Comparison of ENCODE assay signal across 12 cellular contexts in the genomic region with DNA sequence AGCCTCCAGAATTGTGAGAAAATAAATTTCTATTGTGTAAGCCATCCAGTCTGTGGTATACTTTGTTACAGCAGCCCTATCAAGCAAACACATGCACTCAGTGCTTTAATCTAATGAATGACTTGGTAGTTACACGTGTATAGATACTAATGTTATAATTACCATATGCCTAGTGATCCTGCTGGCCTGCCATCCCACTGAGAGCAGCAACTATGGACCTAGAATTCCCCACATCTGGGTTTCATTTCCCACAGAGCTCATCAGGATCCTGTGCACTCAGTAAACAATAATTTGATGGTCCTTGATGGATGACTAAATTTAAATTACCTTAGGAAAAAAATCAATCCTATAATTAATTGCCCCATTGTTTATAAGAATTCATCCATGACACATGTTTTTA.
DNase-seq lines count a peak whose midpoint lies in the region; ATAC-seq and TF ChIP-seq lines count a peak whose summit lies in the region.
"Had no signal": no experiment of that assay in that cellular context is flagged by ENCODE, and none has a peak within 500 bp of the region (broad histone marks: within the 10 kb centered on the region; RNA-seq: fewer than 3 reads in every experiment).

No MANE protein-coding gene starts in this region.

- no peaks in the 10 kb centered on the region for H3K9me3 ChIP-seq in Karpas-422 (ENCODE audit: low read length)
- H3K9me3 ChIP-seq in neural progenitor cell (ENCODE audit: low read depth) = no peaks in the 10 kb centered on the region
- no peaks in the 10 kb centered on the region for H3K9me3 ChIP-seq in ascending aorta

- TF ChIP-seq CTCF in neural progenitor cell (IDR thresholded peaks at IDR 0.05) (no peak), ascending aorta (IDR thresholded peaks at IDR 0.05) (no peak)

- 0 out of 2 replicates have a peak overlapping the region, but pooled peaks have one; percentile 8 for H3K27ac ChIP-seq in Karpas-422 (ENCODE audit: low read length)
- H3K27ac ChIP-seq in neural progenitor cell = no peak overlapping the region
- H3K27ac ChIP-seq in ascending aorta = peak overlapping the region in 1 of 2 donors; percentile 56
- H3K27ac ChIP-seq: C4-2B had no signal

- H3K79me2 ChIP-seq in Karpas-422 (ENCODE audit: low read length) (no peaks in the 10 kb centered on the region), neural progenitor cell (ENCODE audit: low read depth) (no peaks in the 10 kb centered on the region)

- no peaks in the 10 kb centered on the region for H3K9me2 ChIP-seq in Karpas-422 (replicated peaks; ENCODE audit: insufficient read depth, low read length)

- H3K4me1 ChIP-seq in Karpas-422 (ENCODE audit: low read length) (peaks cover 23% of the 10 kb centered on the region), neural progenitor cell (no peaks in the 10 kb centered on the region), ascending aorta (peaks cover 0 to 9% of the 10 kb centered on the region in 2 donors)

- no peaks in the 10 kb centered on the region for H3K36me3 Mint-ChIP-seq in neural progenitor cell
- H3K36me3 Mint-ChIP-seq: activated naive CD8-positive, alpha-beta T cell treated with anti-CD3 and anti-CD28 coated beads, Interleukin-2, amount 10 ng/mL, durations not matched to agents 7 days and 5 days had no signal

- H3K4me3 ChIP-seq in Karpas-422 (ENCODE audit: low read length) (no peak overlapping the region), neural progenitor cell (no peak overlapping the region), ascending aorta (no peak overlapping the region)

- H2AFZ ChIP-seq in Karpas-422 (ENCODE audit: low read length) = peak overlapping the region; percentile 57
- no peak overlapping the region for H2AFZ ChIP-seq in neural progenitor cell (replicated peaks)

- H3K4me1 Mint-ChIP-seq in neural progenitor cell = peaks cover 24% of the 10 kb centered on the region
- H3K4me1 Mint-ChIP-seq: activated naive CD8-positive, alpha-beta T cell treated with anti-CD3 and anti-CD28 coated beads, Interleukin-2, amount 10 ng/mL, durations not matched to agents 7 days and 5 days had no signal

- H3K4me2 ChIP-seq in Karpas-422 (ENCODE audit: low read depth, low read length, poor library complexity, severe bottlenecking) (no peak overlapping the region), neural progenitor cell (no peak overlapping the region)

- H3K27me3 ChIP-seq in Karpas-422 (ENCODE audit: low read length) (no peaks in the 10 kb centered on the region), neural progenitor cell (no peaks in the 10 kb centered on the region), ascending aorta (no peaks in the 10 kb centered on the region)

- ATAC-seq in left colon = no peak

- DNase-seq in AG08395 (ENCODE audit: low spot score) = peak; percentile 38
- no peak for DNase-seq in Karpas-422
- DNase-seq in dermis blood vessel endothelial cell = peak; percentile 22
- DNase-seq in neural progenitor cell (ENCODE audit: low spot score) = no peak
- no peak for DNase-seq in left colon
- DNase-seq in NAMALWA (ENCODE audit: low spot score) = no peak
- DNase-seq in ascending aorta (ENCODE audit: low spot score in 2 of 2) = no peak
- DNase-seq in NCI-H1105 treated with DMSO at 0.1 percent for 48 hours (lab: John Stamatoyannopoulos, UW) = no peak
- DNase-seq: activated naive CD8-positive, alpha-beta T cell treated with anti-CD3 and anti-CD28 coated beads, Interleukin-2, amount 10 ng/mL, durations not matched to agents 7 days and 5 days; effector CD4-positive, alpha-beta T cell had no signal

- H3K4me3 Mint-ChIP-seq in neural progenitor cell = no peak overlapping the region
- H3K4me3 Mint-ChIP-seq: activated naive CD8-positive, alpha-beta T cell treated with anti-CD3 and anti-CD28 coated beads, Interleukin-2, amount 10 ng/mL, durations not matched to agents 7 days and 5 days; naive thymus-derived CD4-positive, alpha-beta T cell had no signal

- H3K36me3 ChIP-seq in Karpas-422 (ENCODE audit: insufficient read depth, low read length) = no peaks in the 10 kb centered on the region
- H3K36me3 ChIP-seq in neural progenitor cell = no peaks in the 10 kb centered on the region
- no peaks in the 10 kb centered on the region for H3K36me3 ChIP-seq in ascending aorta

- peaks cover 6% of the 10 kb centered on the region for H3K9me3 Mint-ChIP-seq in neural progenitor cell

- intact Hi-C loops in left colon (cut with DNase I, micrococcal nuclease) (no loop called here), ascending aorta (cut with DNase I) (loop anchor here (5.0 to 10.0 kb wide), 3 partner anchors 33 to 416 kb away; no protein-coding TSS in a partner anchor)

- no peaks in the 10 kb centered on the region for H3F3A ChIP-seq in neural progenitor cell (ENCODE audit: low read depth)

- H3K9ac ChIP-seq in Karpas-422 (ENCODE audit: low read length) (no peak overlapping the region), neural progenitor cell (no peak overlapping the region)

- no peaks in the 10 kb centered on the region for H4K20me1 ChIP-seq in Karpas-422 (ENCODE audit: insufficient read depth, low read depth, low read length)
- no peaks in the 10 kb centered on the region for H4K20me1 ChIP-seq in neural progenitor cell (ENCODE audit: low read depth)

- H3K27me3 Mint-ChIP-seq in neural progenitor cell (ENCODE audit: insufficient read depth, low read depth) = peaks cover 2% of the 10 kb centered on the region

- peak overlapping the region; percentile 93 for H3K27ac Mint-ChIP-seq in neural progenitor cell
- H3K27ac Mint-ChIP-seq: activated naive CD8-positive, alpha-beta T cell treated with anti-CD3 and anti-CD28 coated beads, Interleukin-2, amount 10 ng/mL, durations not matched to agents 7 days and 5 days; naive thymus-derived CD4-positive, alpha-beta T cell had no signal

Comparison
In these comparisons a context has a peak if more than half of its experiments do, and no peak if none do; other contexts are left out.
1. DNase-seq: peak in AG08395 (single experiment) and dermis blood vessel endothelial cell (single experiment); none in Karpas-422 (single experiment), neural progenitor cell (single experiment), left colon (0 of 2), NAMALWA (single experiment), ascending aorta (0 of 2) and NCI-H1105 treated with DMSO at 0.1 percent for 48 hours (single experiment).